ENCODE assay signal across 8 cellular contexts in genomic region chr20:40962733-40963504, GRCh38.
DNase-seq lines count a peak whose midpoint lies in the region; ATAC-seq and TF ChIP-seq lines count a peak whose summit lies in the region.

No MANE protein-coding gene starts in this region.

- DNase-seq in GDM1 (lab: John Stamatoyannopoulos, UW) (peak; percentile 38), NCI-H2171 (lab: John Stamatoyannopoulos, UW) (peak; percentile 60), activated B cell treated with CpG ODN at 0.5 μM for 24 hours (peak; percentile 61), cardiac fibroblast (ENCODE audit: low read depth in 2 of 2) (peak; percentile 67 to 69), kidney glomerular epithelial cell (lab: John Stamatoyannopoulos, UW) (peak; percentile 63)
- peak; percentile 58 for DNase-seq in stimulated activated CD4-positive, alpha-beta T cell treated with anti-CD3 and anti-CD28 coated beads, Interleukin-2, amount 100 ng/mL, for 4 hours (ENCODE audit: low read depth)

- CTCF ChIA-PET in activated B cell treated with CpG ODN at 0.5 μM for 24 hours (lab: Charles Lee): interaction anchor here (0.6 to 2.4 kb wide), 26 partner anchors 10 to 1913 kb away, joined by 3 to 20 read pairs (median 5); no protein-coding TSS in a partner anchor

- H3K4me3 Mint-ChIP-seq in activated B cell treated with CpG ODN at 0.5 μM for 24 hours: no peak overlapping the region

- no peaks in the 10 kb centered on the region for H3K36me3 Mint-ChIP-seq in activated B cell treated with CpG ODN at 0.5 μM for 24 hours (ENCODE audit: low read depth)

- intact Hi-C loops in activated B cell treated with CpG ODN at 0.5 μM for 24 hours (cut with micrococcal nuclease): loop anchor here (1.0 to 5.0 kb wide), 5 partner anchors 166 to 1913 kb away; no protein-coding TSS in a partner anchor

- no peak overlapping the region for H3K4me3 ChIP-seq in cardiac fibroblast (replicated peaks in 1 of 2; ENCODE audit: low read depth in 2 of 2, low read length in 2 of 2)

- no peaks in the 10 kb centered on the region for H3K9me3 Mint-ChIP-seq in activated B cell treated with CpG ODN at 0.5 μM for 24 hours

- peaks cover 5% of the 10 kb centered on the region for H3K27me3 Mint-ChIP-seq in activated B cell treated with CpG ODN at 0.5 μM for 24 hours

- H3K4me1 Mint-ChIP-seq in activated B cell treated with CpG ODN at 0.5 μM for 24 hours: peaks cover 5% of the 10 kb centered on the region

- ATAC-seq in HG02852 (IDR thresholded peaks at IDR 0.05; ENCODE audit: unreplicated experiment): peak; percentile 61
- ATAC-seq in activated B cell treated with CpG ODN at 0.5 μM for 24 hours (ENCODE audit: low read depth): peak; percentile 81
- no peak for ATAC-seq in GM19328 (IDR thresholded peaks at IDR 0.05; ENCODE audit: unreplicated experiment)

- POLR2A ChIA-PET in activated B cell treated with CpG ODN at 0.5 μM for 24 hours (lab: Charles Lee): interaction anchor here (0.6 kb wide), 1 partner anchor 222 kb away, joined by 3 read pairs; no protein-coding TSS in a partner anchor

- no peak overlapping the region for H3K27ac Mint-ChIP-seq in activated B cell treated with CpG ODN at 0.5 μM for 24 hours

- TF ChIP-seq CTCF in activated B cell treated with CpG ODN at 0.5 μM for 24 hours (IDR thresholded peaks at IDR 0.05): peak; percentile 52
- TF ChIP-seq CTCF in cardiac fibroblast (IDR thresholded peaks at IDR 0.05; ENCODE audit: low read depth, low read length): peak; percentile 73
